Comparison of ENCODE assay signal across 2 cellular contexts in genomic region chrX:15507005-15507404, GRCh38.
TF ChIP-seq lines count a peak whose summit lies in the region.

No MANE protein-coding gene starts in this region.

TF ChIP-seq in A549, 52 proteins besides CTCF, POLR2A, EP300 and RAD21:
- no peak for TF ChIP-seq RFX5 (IDR thresholded peaks at IDR 0.05)
- TF ChIP-seq HEYL (CRISPR knock-in tag; IDR thresholded peaks at IDR 0.05), result no peak
- no peak for TF ChIP-seq EHF (CRISPR knock-in tag; IDR thresholded peaks at IDR 0.05)

TF ChIP-seq in WTC11, 78 proteins besides CTCF, POLR2A, EP300 and RAD21:
- TF ChIP-seq EMX1 (CRISPR knock-in tag; IDR thresholded peaks at IDR 0.05), result no peak
- no peak for TF ChIP-seq NR1H2 (CRISPR knock-in tag; IDR thresholded peaks at IDR 0.05)
- no peak for TF ChIP-seq ZNF671 (CRISPR knock-in tag; IDR thresholded peaks at IDR 0.05)
- no peak for TF ChIP-seq GRHL2 (CRISPR knock-in tag; IDR thresholded peaks at IDR 0.05; ENCODE audit: insufficient replicate concordance, severe bottlenecking)
- TF ChIP-seq PRDM15 (CRISPR knock-in tag; IDR thresholded peaks at IDR 0.05), result no peak
- TF ChIP-seq FOXP1 (CRISPR knock-in tag; IDR thresholded peaks at IDR 0.05; ENCODE audit: borderline replicate concordance), result no peak
